In the genomic region with DNA sequence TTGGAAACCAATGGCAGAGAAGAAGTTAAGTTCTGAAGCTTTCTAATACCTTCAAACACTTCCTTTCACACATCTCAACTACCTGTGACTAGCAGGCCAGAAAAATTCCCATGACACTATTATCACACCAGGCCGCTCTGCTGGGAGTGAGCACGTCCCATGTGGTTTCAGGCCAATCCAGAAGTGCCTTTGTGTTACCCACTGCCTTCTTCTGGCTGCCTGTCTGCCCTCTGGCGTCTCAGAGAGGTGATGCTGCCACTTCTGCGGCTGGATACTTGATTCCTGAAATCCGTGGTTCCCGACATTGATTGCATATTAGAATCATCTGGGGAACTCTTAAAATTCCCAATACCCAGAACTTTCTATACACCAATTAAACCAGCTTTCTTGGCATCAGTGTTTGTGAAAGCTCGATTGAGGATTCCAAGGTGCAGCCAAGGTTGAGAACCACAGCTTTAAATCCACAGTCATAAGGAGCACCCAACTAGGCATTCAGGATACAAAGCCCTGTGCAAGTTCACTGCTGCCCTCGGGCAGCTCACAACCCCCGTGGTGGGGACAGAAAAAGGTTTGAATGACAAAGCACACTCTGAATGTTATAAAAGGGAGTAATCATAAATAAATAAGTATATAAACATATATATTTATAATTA, we compare ENCODE assay signal across 9 cellular contexts.
DNase-seq lines count a peak whose midpoint lies in the region; ATAC-seq, FAIRE-seq and TF ChIP-seq lines count a peak whose summit lies in the region.
"Had no signal": no experiment of that assay in that cellular context is flagged by ENCODE, and none has a peak within 500 bp of the region (broad histone marks: within the 10 kb centered on the region; RNA-seq: fewer than 3 reads in every experiment).

No MANE protein-coding gene starts in this region.

- intact Hi-C loops in mucosa of descending colon (cut with DNase I, micrococcal nuclease) = no loop called here
- intact Hi-C loops in activated CD4-positive, alpha-beta T cell treated with anti-CD3 and anti-CD28 coated beads for 36 hours (cut with DNase I, micrococcal nuclease) = no loop called here

- no peaks in the 10 kb centered on the region for H3K36me3 ChIP-seq in mucosa of descending colon (ENCODE audit: low read depth)

- H3K4me1 ChIP-seq in mucosa of descending colon (ENCODE audit: low read depth) = no peaks in the 10 kb centered on the region

- no peak overlapping the region for H3K27ac Mint-ChIP-seq in activated CD4-positive, alpha-beta T cell treated with anti-CD3 and anti-CD28 coated beads for 36 hours
- H3K27ac Mint-ChIP-seq: activated naive CD4-positive, alpha-beta T cell treated with anti-CD3 and anti-CD28 coated beads, Interleukin-2, amount 50 U/mL, for 24 hours had no signal

- H3K9me3 Mint-ChIP-seq in activated CD4-positive, alpha-beta T cell treated with anti-CD3 and anti-CD28 coated beads for 36 hours (ENCODE audit: low read depth) = no peaks in the 10 kb centered on the region
- H3K9me3 Mint-ChIP-seq: activated naive CD4-positive, alpha-beta T cell treated with anti-CD3 and anti-CD28 coated beads, Interleukin-2, amount 50 U/mL, for 24 hours had no signal

- H3K4me3 Mint-ChIP-seq in activated CD4-positive, alpha-beta T cell treated with anti-CD3 and anti-CD28 coated beads for 36 hours = no peak overlapping the region
- H3K4me3 Mint-ChIP-seq: activated naive CD4-positive, alpha-beta T cell treated with anti-CD3 and anti-CD28 coated beads, Interleukin-2, amount 50 U/mL, for 24 hours had no signal

- DNase-seq in D721Med (ENCODE audit: insufficient read length, low spot score) (no peak), NCI-H526 (lab: John Stamatoyannopoulos, UW) (peak; percentile 74 to 80), epithelial cell of esophagus (ENCODE audit: low read depth) (peak; percentile 77), mucosa of descending colon (peak in 2 of 3 donors; percentile 53 to 64), NCI-H1417 treated with DMSO at 0.1 percent for 48 hours (lab: John Stamatoyannopoulos, UW) (no peak), NCI-H187 (lab: John Stamatoyannopoulos, UW) (no peak), NCI-H345 treated with DMSO at 0.1 percent for 48 hours (lab: John Stamatoyannopoulos, UW; ENCODE audit: unreplicated experiment) (no peak)
- no peak for DNase-seq in activated CD4-positive, alpha-beta T cell treated with anti-CD3 and anti-CD28 coated beads for 36 hours

- no peaks in the 10 kb centered on the region for H3K36me3 Mint-ChIP-seq in activated CD4-positive, alpha-beta T cell treated with anti-CD3 and anti-CD28 coated beads for 36 hours (ENCODE audit: low read depth)
- H3K36me3 Mint-ChIP-seq: activated naive CD4-positive, alpha-beta T cell treated with anti-CD3 and anti-CD28 coated beads, Interleukin-2, amount 50 U/mL, for 24 hours had no signal

- peak; percentile 47 for TF ChIP-seq CTCF in D721Med (IDR thresholded peaks at IDR 0.05; ENCODE audit: insufficient read depth, missing control alignments)
- TF ChIP-seq CTCF in epithelial cell of esophagus (IDR thresholded peaks at IDR 0.05; ENCODE audit: insufficient read depth, low read depth, low read length, missing control alignments) = peak; percentile 83
- peak; percentile 20 for TF ChIP-seq CTCF in mucosa of descending colon (IDR thresholded peaks at IDR 0.05)

- H3K9me3 ChIP-seq in mucosa of descending colon = no peaks in the 10 kb centered on the region

- peaks cover 5% of the 10 kb centered on the region for H3K27me3 Mint-ChIP-seq in activated CD4-positive, alpha-beta T cell treated with anti-CD3 and anti-CD28 coated beads for 36 hours

- CTCF ChIA-PET in activated CD4-positive, alpha-beta T cell treated with anti-CD3 and anti-CD28 coated beads for 36 hours (lab: Charles Lee) = no interaction called here

- no peak for FAIRE-seq in D721Med (lab: Jason Lieb, UNC)

- H3K4me3 ChIP-seq in epithelial cell of esophagus (ENCODE audit: low read length) (no peak overlapping the region), mucosa of descending colon (no peak overlapping the region)

- POLR2A ChIA-PET in activated CD4-positive, alpha-beta T cell treated with anti-CD3 and anti-CD28 coated beads for 36 hours (lab: Charles Lee) = no interaction called here

- no peaks in the 10 kb centered on the region for H3K4me1 Mint-ChIP-seq in activated CD4-positive, alpha-beta T cell treated with anti-CD3 and anti-CD28 coated beads for 36 hours
- H3K4me1 Mint-ChIP-seq: activated naive CD4-positive, alpha-beta T cell treated with anti-CD3 and anti-CD28 coated beads, Interleukin-2, amount 50 U/mL, for 24 hours had no signal

- peak; percentile 92 for ATAC-seq in mucosa of descending colon
- ATAC-seq in activated CD4-positive, alpha-beta T cell treated with anti-CD3 and anti-CD28 coated beads for 36 hours = no peak

Comparison
In these comparisons a context has a peak if more than half of its experiments do, and no peak if none do; other contexts are left out.
1. DNase-seq: peak in NCI-H526 (2 of 2), epithelial cell of esophagus (single experiment) and mucosa of descending colon (2 of 3); none in D721Med (single experiment), NCI-H1417 treated with DMSO at 0.1 percent for 48 hours (single experiment), NCI-H187 (0 of 2), activated CD4-positive, alpha-beta T cell treated with anti-CD3 and anti-CD28 coated beads for 36 hours (single experiment) and NCI-H345 treated with DMSO at 0.1 percent for 48 hours (single experiment).
2. CTCF ChIP-seq: peak in every context shown above with its lines; median percentile 83 in epithelial cell of esophagus; 47 in D721Med; 20 in mucosa of descending colon.